25 cellular contexts compared by ENCODE assay signal in the genomic region with DNA sequence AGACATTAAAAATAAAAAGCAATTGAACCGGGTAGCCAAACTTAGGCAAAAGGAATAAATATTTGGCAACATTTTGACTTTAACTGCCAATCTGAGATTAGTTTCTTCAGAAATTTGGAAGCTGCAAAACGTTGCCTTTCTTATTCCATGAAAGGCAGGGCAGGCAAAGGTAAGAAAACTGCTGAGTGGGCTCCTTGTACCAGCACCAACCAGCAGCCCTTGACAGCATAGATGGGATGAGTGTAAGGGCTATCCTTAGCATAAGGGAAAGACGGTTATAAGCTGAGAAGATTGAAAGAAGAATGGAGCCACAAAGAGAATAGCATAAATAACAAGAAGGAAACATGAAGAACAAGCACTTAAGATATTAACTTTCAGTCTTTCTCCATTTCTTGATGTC. TPM values are rescaled to one million over a fixed set of nuclear protein-coding genes. Genes with fewer than 3 reads are reported as not detected.
DNase-seq lines count a peak whose midpoint lies in the region; ATAC-seq and TF ChIP-seq lines count a peak whose summit lies in the region.
"Had no signal": no experiment of that assay in that cellular context is flagged by ENCODE, and none has a peak within 500 bp of the region (broad histone marks: within the 10 kb centered on the region; RNA-seq: fewer than 3 reads in every experiment).

No MANE protein-coding gene starts in this region.

- H3K4me1 ChIP-seq in subcutaneous abdominal adipose tissue (ENCODE audit: control insufficient read depth in 5 of 5, insufficient read depth in 5 of 5, low read length in 5 of 5), result peaks cover 14 to 63% (median 47%) of the 10 kb centered on the region in 5 donors
- no peaks in the 10 kb centered on the region for H3K4me1 ChIP-seq in effector memory CD4-positive, alpha-beta T cell (ENCODE audit: control insufficient read depth, insufficient read depth, low read length, poor library complexity, severe bottlenecking)
- H3K4me1 ChIP-seq: ascending aorta had no signal

- no peaks in the 10 kb centered on the region for H3K9me3 Mint-ChIP-seq in activated naive CD4-positive, alpha-beta T cell treated with anti-CD3 and anti-CD28 coated beads, Interleukin-2, amount 50 U/mL, for 24 hours
- H3K9me3 Mint-ChIP-seq in naive B cell, result no peaks in the 10 kb centered on the region
- H3K9me3 Mint-ChIP-seq: activated CD4-positive, alpha-beta memory T cell treated with anti-CD3 and anti-CD28 coated beads, Interleukin-2, amount 10 ng/mL, durations not matched to agents 7 days and 5 days; stimulated activated naive CD8-positive, alpha-beta T cell treated with anti-CD3 and anti-CD28 coated beads, Interleukin-15, Interleukin-2, amounts not matched to agents 100 ng/mL and 50 ng/mL, for 24 hours had no signal

- peak overlapping the region; percentile 28; the same call in 1 of the 2 replicates for H3K27ac ChIP-seq in VCaP
- peak overlapping the region; percentile 63 for H3K27ac ChIP-seq in subcutaneous abdominal adipose tissue (ENCODE audit: low read depth, low read length)
- no peak overlapping the region for H3K27ac ChIP-seq in effector memory CD4-positive, alpha-beta T cell (ENCODE audit: insufficient read depth, low read length, poor library complexity, severe bottlenecking)
- H3K27ac ChIP-seq: BLaER1, esophagus squamous epithelium, SJSA1, transverse colon, WERI-Rb-1 had no signal

- H3K9ac ChIP-seq in subcutaneous abdominal adipose tissue (ENCODE audit: low read length in 5 of 5), result peak overlapping the region in 1 of 5 donors; percentile 17
- H3K9ac ChIP-seq: BLaER1 had no signal

- H3K27me3 Mint-ChIP-seq in activated naive CD4-positive, alpha-beta T cell treated with anti-CD3 and anti-CD28 coated beads, Interleukin-2, amount 50 U/mL, for 24 hours, result no peaks in the 10 kb centered on the region
- no peaks in the 10 kb centered on the region for H3K27me3 Mint-ChIP-seq in naive B cell
- H3K27me3 Mint-ChIP-seq: activated CD4-positive, alpha-beta memory T cell treated with anti-CD3 and anti-CD28 coated beads, Interleukin-2, amount 10 ng/mL, durations not matched to agents 7 days and 5 days; stimulated activated naive CD8-positive, alpha-beta T cell treated with anti-CD3 and anti-CD28 coated beads, Interleukin-15, Interleukin-2, amounts not matched to agents 100 ng/mL and 50 ng/mL, for 24 hours had no signal

- H3K36me3 ChIP-seq in subcutaneous abdominal adipose tissue (ENCODE audit: control insufficient read depth in 5 of 5, insufficient read depth in 5 of 5, low read length in 5 of 5), result peaks cover 40 to 81% (median 74%) of the 10 kb centered on the region in 5 donors
- peaks cover 77% of the 10 kb centered on the region for H3K36me3 ChIP-seq in effector memory CD4-positive, alpha-beta T cell (ENCODE audit: control insufficient read depth, insufficient read depth, low read length)

- no peaks in the 10 kb centered on the region for H3K27me3 ChIP-seq in subcutaneous abdominal adipose tissue (ENCODE audit: control insufficient read depth in 5 of 5, insufficient read depth in 4 of 5, low read length in 5 of 5)
- no peaks in the 10 kb centered on the region for H3K27me3 ChIP-seq in effector memory CD4-positive, alpha-beta T cell (replicated peaks; ENCODE audit: control insufficient read depth, insufficient read depth, low read length, poor library complexity, severe bottlenecking)
- H3K27me3 ChIP-seq: ascending aorta, BLaER1, esophagus squamous epithelium, gastrocnemius medialis, SJSA1, transverse colon had no signal

- H3K36me3 Mint-ChIP-seq in activated naive CD4-positive, alpha-beta T cell treated with anti-CD3 and anti-CD28 coated beads, Interleukin-2, amount 50 U/mL, for 24 hours, result peaks cover 18% of the 10 kb centered on the region
- H3K36me3 Mint-ChIP-seq in naive B cell, result peaks cover 17 to 20% of the 10 kb centered on the region in 2 donors

- ATAC-seq in naive B cell (ENCODE audit: low read depth in 2 of 2), result no peak
- no peak for ATAC-seq in HG02678 (IDR thresholded peaks at IDR 0.05; ENCODE audit: unreplicated experiment)
- ATAC-seq: gastrocnemius medialis, mucosa of descending colon had no signal

- H3K4me1 Mint-ChIP-seq in activated naive CD4-positive, alpha-beta T cell treated with anti-CD3 and anti-CD28 coated beads, Interleukin-2, amount 50 U/mL, for 24 hours, result no peaks in the 10 kb centered on the region
- peaks cover 0 to 25% (median 3%) of the 10 kb centered on the region in 3 donors for H3K4me1 Mint-ChIP-seq in naive B cell

- peak overlapping the region; percentile 74 for H3K27ac Mint-ChIP-seq in activated naive CD4-positive, alpha-beta T cell treated with anti-CD3 and anti-CD28 coated beads, Interleukin-2, amount 50 U/mL, for 24 hours
- H3K27ac Mint-ChIP-seq in naive B cell, result peak overlapping the region in 4 of 6 donors; percentile 19 to 76 (median 50)
- H3K27ac Mint-ChIP-seq: activated CD4-positive, alpha-beta memory T cell treated with anti-CD3 and anti-CD28 coated beads, Interleukin-2, amount 10 ng/mL, durations not matched to agents 7 days and 5 days; stimulated activated naive CD8-positive, alpha-beta T cell treated with anti-CD3 and anti-CD28 coated beads, Interleukin-15, Interleukin-2, amounts not matched to agents 100 ng/mL and 50 ng/mL, for 24 hours had no signal

- no peak overlapping the region for H3K4me3 ChIP-seq in subcutaneous abdominal adipose tissue (ENCODE audit: low read depth in 1 of 5, low read length in 5 of 5)
- no peak overlapping the region for H3K4me3 ChIP-seq in effector memory CD4-positive, alpha-beta T cell (ENCODE audit: insufficient read depth, low read depth, low read length, poor library complexity, severe bottlenecking)
- H3K4me3 ChIP-seq: ascending aorta, BLaER1, esophagus squamous epithelium, gastrocnemius medialis, mucosa of descending colon, SJSA1, transverse colon had no signal

- no peaks in the 10 kb centered on the region for H3K9me3 ChIP-seq in subcutaneous abdominal adipose tissue (ENCODE audit: control insufficient read depth in 5 of 5, low read length in 5 of 5)
- H3K9me3 ChIP-seq in effector memory CD4-positive, alpha-beta T cell (ENCODE audit: control insufficient read depth, low read length), result no peaks in the 10 kb centered on the region
- H3K9me3 ChIP-seq: ascending aorta, BLaER1, esophagus squamous epithelium, gastrocnemius medialis, mucosa of descending colon, SJSA1, transverse colon had no signal

- no peak overlapping the region for H3K4me3 Mint-ChIP-seq in activated naive CD4-positive, alpha-beta T cell treated with anti-CD3 and anti-CD28 coated beads, Interleukin-2, amount 50 U/mL, for 24 hours
- H3K4me3 Mint-ChIP-seq in naive B cell, result no peak overlapping the region
- H3K4me3 Mint-ChIP-seq: activated CD4-positive, alpha-beta memory T cell treated with anti-CD3 and anti-CD28 coated beads, Interleukin-2, amount 10 ng/mL, durations not matched to agents 7 days and 5 days; stimulated activated naive CD8-positive, alpha-beta T cell treated with anti-CD3 and anti-CD28 coated beads, Interleukin-15, Interleukin-2, amounts not matched to agents 100 ng/mL and 50 ng/mL, for 24 hours had no signal

- no peak for DNase-seq in activated naive CD4-positive, alpha-beta T cell treated with Interleukin-2 at 50 U/mL for 16 hours
- DNase-seq in naive B cell, result no peak
- no peak for DNase-seq in central memory CD4-positive, alpha-beta T cell
- DNase-seq in effector memory CD4-positive, alpha-beta T cell, result no peak
- DNase-seq: activated CD4-positive, alpha-beta memory T cell treated with anti-CD3 and anti-CD28 coated beads, Interleukin-2, amount 10 ng/mL, durations not matched to agents 7 days and 5 days; activated naive CD4-positive, alpha-beta T cell treated with anti-CD3 and anti-CD28 coated beads, Interleukin-2, amount 50 U/mL, for 16 hours; activated T-cell treated with anti-CD3 and anti-CD28 coated beads, Interleukin-2, amount 50 U/mL, for 1 hour; esophagus squamous epithelium; gastrocnemius medialis; hypothalamus; islet precursor cell; KG1; mucosa of descending colon; NCI-H526; stimulated activated CD4-positive, alpha-beta T cell treated with anti-CD3 and anti-CD28 coated beads, Interleukin-2, amount 100 ng/mL, for 48 hours; transverse colon; WERI-Rb-1 had no signal

- no peak for TF ChIP-seq CTCF in VCaP (conservative IDR thresholded peaks at IDR 0.05)

RNA-seq across cellular contexts. Expression of a gene that starts 28.6 kb away (rescaled TPM):
- 10 to 100 TPM; 28.8 to 40.8 (median 32.9) TPM for polyA plus RNA-seq in naive B cell (ENCODE audit: low read depth in 6 of 6)

RNA-seq across cellular contexts. Expression of a gene that starts 29.0 kb away (rescaled TPM):
- 100 to 1,000 TPM; 240 to 379 (median 288) TPM for polyA plus RNA-seq in naive B cell (ENCODE audit: low read depth in 6 of 6)
